Comparison of ENCODE assay signal across 8 cellular contexts in genomic region chr1:173420330-173420806, GRCh38. TPM values are rescaled to one million over a fixed set of nuclear protein-coding genes. Genes with fewer than 3 reads are reported as not detected.
DNase-seq lines count a peak whose midpoint lies in the region; ATAC-seq and TF ChIP-seq lines count a peak whose summit lies in the region.

No MANE protein-coding gene starts in this region.

- peak overlapping the region; percentile 76 for H2AFZ ChIP-seq in parathyroid adenoma

- TF ChIP-seq EP300 in gastroesophageal sphincter (IDR thresholded peaks at IDR 0.05) = no peak

- no peak overlapping the region for H3K27ac Mint-ChIP-seq in activated T-helper 17 cell treated with anti-CD3 and anti-CD28 coated beads, Interleukin-2, amount 50 U/mL, for 72 hours

- no peak overlapping the region for H3K4me3 ChIP-seq in MG63
- H3K4me3 ChIP-seq in gastroesophageal sphincter = no peak overlapping the region
- peak overlapping the region; percentile 17 for H3K4me3 ChIP-seq in parathyroid adenoma (ENCODE audit: low read depth, low read length)

- no peaks in the 10 kb centered on the region for H3K79me2 ChIP-seq in parathyroid adenoma

- peak overlapping the region; percentile 25 for H3K4me3 Mint-ChIP-seq in activated T-helper 17 cell treated with anti-CD3 and anti-CD28 coated beads, Interleukin-2, amount 50 U/mL, for 72 hours

- no peak for TF ChIP-seq POLR2A in gastroesophageal sphincter (IDR thresholded peaks at IDR 0.05)

- H3K4me2 ChIP-seq in parathyroid adenoma (ENCODE audit: low read length) = peak overlapping the region; percentile 40

- H3K27me3 Mint-ChIP-seq in activated T-helper 17 cell treated with anti-CD3 and anti-CD28 coated beads, Interleukin-2, amount 50 U/mL, for 72 hours = no peaks in the 10 kb centered on the region

- H3K27me3 ChIP-seq in MG63 (no peaks in the 10 kb centered on the region), gastroesophageal sphincter (no peaks in the 10 kb centered on the region), parathyroid adenoma (ENCODE audit: control insufficient read depth, insufficient read depth, low read length) (no peaks in the 10 kb centered on the region)

- no peaks in the 10 kb centered on the region for H3K9me3 Mint-ChIP-seq in activated T-helper 17 cell treated with anti-CD3 and anti-CD28 coated beads, Interleukin-2, amount 50 U/mL, for 72 hours

- H3K36me3 ChIP-seq in MG63 = no peaks in the 10 kb centered on the region
- H3K36me3 ChIP-seq in gastroesophageal sphincter = peaks cover 0 to 51% of the 10 kb centered on the region in 2 donors
- H3K36me3 ChIP-seq in parathyroid adenoma (ENCODE audit: control insufficient read depth, insufficient read depth, low read length) = no peaks in the 10 kb centered on the region

- DNase-seq in GM03348 (ENCODE audit: low spot score) = peak; percentile 63
- DNase-seq in MG63 = peak; percentile 51
- peak; percentile 81 for DNase-seq in RPMI7951 (ENCODE audit: low read depth)
- no peak for DNase-seq in NK-92 treated with Interleukin-12 subunit alpha and Interleukin-12 subunit beta, amount 100 ng/mL, for 24 hours (lab: John Stamatoyannopoulos, UW)

- H3K9me3 ChIP-seq in MG63 (no peaks in the 10 kb centered on the region), gastroesophageal sphincter (no peaks in the 10 kb centered on the region), parathyroid adenoma (ENCODE audit: control insufficient read depth, low read length) (no peaks in the 10 kb centered on the region)

- H3K4me1 Mint-ChIP-seq in activated T-helper 17 cell treated with anti-CD3 and anti-CD28 coated beads, Interleukin-2, amount 50 U/mL, for 72 hours = peaks cover 7% of the 10 kb centered on the region

- H3K27ac ChIP-seq in gastroesophageal sphincter = peak overlapping the region in 1 of 4 donors; percentile 36
- H3K27ac ChIP-seq in parathyroid adenoma = no peak overlapping the region

- peaks cover 19% of the 10 kb centered on the region for H3K36me3 Mint-ChIP-seq in activated T-helper 17 cell treated with anti-CD3 and anti-CD28 coated beads, Interleukin-2, amount 50 U/mL, for 72 hours (ENCODE audit: low read depth)

- TF ChIP-seq CTCF in gastroesophageal sphincter (IDR thresholded peaks at IDR 0.05) (peak; percentile 84 to 91 (median 88)), parathyroid adenoma (IDR thresholded peaks at IDR 0.05) (peak; percentile 74)

- H3K9ac ChIP-seq in parathyroid adenoma = no peak overlapping the region

- peak; percentile 78 for ATAC-seq in activated T-helper 17 cell treated with anti-CD3 and anti-CD28 coated beads, Interleukin-2, amount 50 U/mL, for 72 hours (replicated peaks)
- peak; percentile 62 for ATAC-seq in gastroesophageal sphincter
- no peak for ATAC-seq in HG03460 (IDR thresholded peaks at IDR 0.05; ENCODE audit: unreplicated experiment)

- 12 to 17% methylated on average over 6 to 7 of the region's 7 CpGs for WGBS in gastroesophageal sphincter (ENCODE audit: low coverage in 1 of 2), 2 donors

- H3K4me1 ChIP-seq in gastroesophageal sphincter (peaks cover 0 to 11% (median 0%) of the 10 kb centered on the region in 3 donors), parathyroid adenoma (no peaks in the 10 kb centered on the region)

RNA-seq across cellular contexts. Expression of gene PRDX6, which starts 56.8 kb away (rescaled TPM):
- total RNA-seq in MG63 (2014; rRNA removed; shearing (Covaris generic); ENCODE audit: low replicate concordance) = 170 and 232 TPM in 2 replicates
- total RNA-seq in RPMI7951 (2014; rRNA removed; shearing (Covaris generic)) = 317 and 355 TPM in 2 replicates
- 100 to 1,000 TPM; 101 to 123 TPM for total RNA-seq in activated T-helper 17 cell treated with anti-CD3 and anti-CD28 coated beads, Interleukin-2, amount 50 U/mL, for 72 hours
- total RNA-seq in gastroesophageal sphincter = 100 to 1,000 TPM; 332 to 411 (median 384) TPM
